8 cellular contexts compared by ENCODE assay signal in the genomic region with DNA sequence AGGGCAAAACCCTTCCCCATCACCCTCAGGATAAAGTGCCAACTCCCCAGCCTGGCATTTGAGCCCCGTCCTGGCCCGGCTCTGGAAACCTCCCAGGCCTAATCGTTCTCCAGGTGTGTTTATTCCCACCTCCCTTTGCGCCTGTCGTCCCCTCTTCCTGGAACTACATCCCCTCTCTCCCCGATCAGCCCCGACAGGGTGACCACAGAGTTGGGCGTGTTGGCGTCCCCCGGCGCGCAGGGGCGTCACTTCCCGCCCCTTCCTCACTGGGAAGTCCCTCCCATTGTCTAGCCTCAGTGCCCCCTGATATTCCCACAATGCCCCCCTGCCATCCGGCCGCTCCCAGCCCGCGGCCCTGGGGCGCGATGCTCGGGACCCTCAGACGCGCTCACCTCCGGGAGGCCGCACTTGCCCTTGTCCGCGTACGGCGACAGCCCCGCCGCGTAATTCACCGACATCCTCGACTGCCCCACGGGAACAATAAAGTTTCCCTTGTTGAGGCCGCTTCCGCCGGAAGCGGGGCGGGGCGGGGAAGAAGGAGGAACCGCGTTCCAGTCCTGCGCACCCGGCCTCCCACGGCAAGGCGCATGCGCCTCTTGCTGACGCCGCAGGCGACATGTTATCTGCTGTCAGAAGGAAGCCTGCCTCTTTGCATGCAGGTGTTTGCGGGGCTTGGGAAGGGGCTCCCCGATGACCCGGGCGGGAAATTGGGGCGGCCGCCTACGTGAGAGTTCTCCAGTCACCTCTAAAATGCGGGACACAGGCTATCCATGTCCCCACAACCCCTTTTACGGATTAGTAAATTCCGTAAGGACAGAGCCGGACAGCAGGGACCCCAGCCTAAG. TPM values are rescaled to one million over a fixed set of nuclear protein-coding genes. Genes with fewer than 3 reads are reported as not detected.
DNase-seq lines count a peak whose midpoint lies in the region; ATAC-seq and TF ChIP-seq lines count a peak whose summit lies in the region.

A gene (plus strand): TSS at position 608 of the 845 bp plus-strand sequence. CDS start 3,737 bp downstream, outside the sequence.
A gene (minus strand): TSS at position 482 of the 845 bp plus-strand sequence. CDS start 24 bp downstream, at position 458.

- H3K27ac Mint-ChIP-seq in activated CD4-positive, alpha-beta T cell treated with anti-CD3 and anti-CD28 coated beads, Interleukin-2, amount 10 ng/mL, durations not matched to agents 7 days and 5 days, result peak within 1 kb of the TSS; percentile 98

- H3K36me3 Mint-ChIP-seq in activated CD4-positive, alpha-beta T cell treated with anti-CD3 and anti-CD28 coated beads, Interleukin-2, amount 10 ng/mL, durations not matched to agents 7 days and 5 days (ENCODE audit: low read depth), result peaks cover 18% of the 10 kb centered on the region

- peak within 1 kb of the TSS; percentile 98 for H3K4me3 Mint-ChIP-seq in activated CD4-positive, alpha-beta T cell treated with anti-CD3 and anti-CD28 coated beads, Interleukin-2, amount 10 ng/mL, durations not matched to agents 7 days and 5 days

- no peak for TF ChIP-seq CTCF in AG09319 (IDR thresholded peaks at IDR 0.05; ENCODE audit: low read depth, low read length)

- peaks cover 42% of the 10 kb centered on the region for H3K4me1 Mint-ChIP-seq in activated CD4-positive, alpha-beta T cell treated with anti-CD3 and anti-CD28 coated beads, Interleukin-2, amount 10 ng/mL, durations not matched to agents 7 days and 5 days

- DNase-seq in AG09319 (ENCODE audit: extremely low read depth, low read depth), result peak; percentile 89
- DNase-seq in NCI-H526 (lab: John Stamatoyannopoulos, UW), result peak; percentile 83 to 94
- peak; percentile 97 for DNase-seq in activated CD4-positive, alpha-beta T cell treated with anti-CD3 and anti-CD28 coated beads, Interleukin-2, amount 10 ng/mL, durations not matched to agents 7 days and 5 days
- peak; percentile 61 for DNase-seq in cortex of kidney (lab: John Stamatoyannopoulos, UW)
- peak; percentile 98 for DNase-seq in left kidney (ENCODE audit: low read depth, low spot score)
- DNase-seq in stimulated activated CD4-positive, alpha-beta T cell treated with anti-CD3 and anti-CD28 coated beads, Interleukin-1b, Interleukin-23, amount 100 ng/mL, for 4 hours (ENCODE audit: low read depth in 2 of 2), result peak; percentile 94 to 95

- H3K9me3 Mint-ChIP-seq in activated CD4-positive, alpha-beta T cell treated with anti-CD3 and anti-CD28 coated beads, Interleukin-2, amount 10 ng/mL, durations not matched to agents 7 days and 5 days, result no peaks in the 10 kb centered on the region

- ATAC-seq in GM19023 (IDR thresholded peaks at IDR 0.05; ENCODE audit: unreplicated experiment) (peak; percentile 63), HG03439 (IDR thresholded peaks at IDR 0.05; ENCODE audit: unreplicated experiment) (peak; percentile 73)

- CTCF ChIA-PET in activated CD4-positive, alpha-beta T cell treated with anti-CD3 and anti-CD28 coated beads, Interleukin-2, amount 10 ng/mL, durations not matched to agents 7 days and 5 days (lab: Charles Lee), result no interaction called here

- POLR2A ChIA-PET in activated CD4-positive, alpha-beta T cell treated with anti-CD3 and anti-CD28 coated beads, Interleukin-2, amount 10 ng/mL, durations not matched to agents 7 days and 5 days (lab: Charles Lee), result no interaction called here

- no peaks in the 10 kb centered on the region for H3K27me3 Mint-ChIP-seq in activated CD4-positive, alpha-beta T cell treated with anti-CD3 and anti-CD28 coated beads, Interleukin-2, amount 10 ng/mL, durations not matched to agents 7 days and 5 days

RNA-seq across cellular contexts. Expression of the first gene that starts in this region (rescaled TPM):
- under 1 TPM; 0.60 to 0.72 TPM for total RNA-seq in activated CD4-positive, alpha-beta T cell treated with anti-CD3 and anti-CD28 coated beads, Interleukin-2, amount 10 ng/mL, durations not matched to agents 7 days and 5 days

RNA-seq across cellular contexts. Expression of the second gene that starts in this region (rescaled TPM):
- 10 to 100 TPM; 31.3 to 35.2 TPM for total RNA-seq in activated CD4-positive, alpha-beta T cell treated with anti-CD3 and anti-CD28 coated beads, Interleukin-2, amount 10 ng/mL, durations not matched to agents 7 days and 5 days

Comparison
In these comparisons a context has a peak if more than half of its experiments do, and no peak if none do; other contexts are left out.
1. Peak in every context shown above with its lines: DNase-seq and ATAC-seq.